Comparison of ENCODE assay signal across 23 cellular contexts in genomic region chr11:125083312-125084056, GRCh38. TPM values are rescaled to one million over a fixed set of nuclear protein-coding genes. Genes with fewer than 3 reads are reported as not detected.
A peak's percentile ranks its signal among the peaks of the same experiment; 100 is the strongest.
DNase-seq lines count a peak whose midpoint lies in the region; ATAC-seq and TF ChIP-seq lines count a peak whose summit lies in the region.
"Had no signal": no experiment of that assay in that cellular context is flagged by ENCODE, and none has a peak within 500 bp of the region (broad histone marks: within the 10 kb centered on the region; RNA-seq: fewer than 3 reads in every experiment).

No MANE protein-coding gene starts in this region.

- 57% methylated on average over 11 of the region's 11 CpGs for WGBS in mammary epithelial cell (ENCODE audit: low coverage, missing lambda C conversion rate)
- 78% methylated on average over 11 of the region's 11 CpGs for WGBS in mesenchymal stem cell

- no peaks in the 10 kb centered on the region for H3K4me1 Mint-ChIP-seq in activated CD8-positive, alpha-beta memory T cell treated with anti-CD3 and anti-CD28 coated beads, Interleukin-2, amount 10 ng/mL, durations not matched to agents 7 days and 5 days
- H3K4me1 Mint-ChIP-seq in type B pancreatic cell (ENCODE audit: unreplicated experiment), result peaks cover 5% of the 10 kb centered on the region
- peaks cover 3% of the 10 kb centered on the region for H3K4me1 Mint-ChIP-seq in activated CD8-positive, alpha-beta T cell treated with anti-CD3 and anti-CD28 coated beads, Interleukin-2, amount 10 ng/mL, durations not matched to agents 7 days and 5 days (ENCODE audit: low read depth)

- H3K23ac ChIP-seq in mesenchymal stem cell (ENCODE audit: low read length in 2 of 2), result no peak overlapping the region

- peaks cover 12% of the 10 kb centered on the region for H3K79me2 ChIP-seq in mammary epithelial cell (ENCODE audit: insufficient read depth, low read length)

- no peak overlapping the region for H3K4me3 Mint-ChIP-seq in activated CD8-positive, alpha-beta memory T cell treated with anti-CD3 and anti-CD28 coated beads, Interleukin-2, amount 10 ng/mL, durations not matched to agents 7 days and 5 days
- H3K4me3 Mint-ChIP-seq in type B pancreatic cell, result no peak overlapping the region
- H3K4me3 Mint-ChIP-seq in activated CD8-positive, alpha-beta T cell treated with anti-CD3 and anti-CD28 coated beads, Interleukin-2, amount 10 ng/mL, durations not matched to agents 7 days and 5 days, result no peak overlapping the region

- intact Hi-C loops in mammary epithelial cell (cut with micrococcal nuclease), result loop anchor here (2.0 kb wide), 1 partner anchor 21 kb away; the partner anchor contains the start of gene SLC37A2

- H3K18ac ChIP-seq in mesenchymal stem cell (ENCODE audit: low read depth in 1 of 2, low read length in 2 of 2), result peak overlapping the region; percentile 87 to 93

- H3K9me3 ChIP-seq in mammary epithelial cell (replicated peaks; ENCODE audit: insufficient read depth, low read length) (no peaks in the 10 kb centered on the region), mesenchymal stem cell (ENCODE audit: control insufficient read depth, low read length) (no peaks in the 10 kb centered on the region)
- H3K9me3 ChIP-seq: BE2C, HAP-1, heart left ventricle, left ventricle myocardium inferior, SK-N-SH had no signal

- H3K27ac Mint-ChIP-seq in activated CD8-positive, alpha-beta memory T cell treated with anti-CD3 and anti-CD28 coated beads, Interleukin-2, amount 10 ng/mL, durations not matched to agents 7 days and 5 days, result no peak overlapping the region
- peak overlapping the region; percentile 77 for H3K27ac Mint-ChIP-seq in type B pancreatic cell
- H3K27ac Mint-ChIP-seq in activated CD8-positive, alpha-beta T cell treated with anti-CD3 and anti-CD28 coated beads, Interleukin-2, amount 10 ng/mL, durations not matched to agents 7 days and 5 days, result no peak overlapping the region

- no peaks in the 10 kb centered on the region for H3K36me3 Mint-ChIP-seq in activated CD8-positive, alpha-beta memory T cell treated with anti-CD3 and anti-CD28 coated beads, Interleukin-2, amount 10 ng/mL, durations not matched to agents 7 days and 5 days
- no peaks in the 10 kb centered on the region for H3K36me3 Mint-ChIP-seq in type B pancreatic cell
- H3K36me3 Mint-ChIP-seq in activated CD8-positive, alpha-beta T cell treated with anti-CD3 and anti-CD28 coated beads, Interleukin-2, amount 10 ng/mL, durations not matched to agents 7 days and 5 days (ENCODE audit: low read depth), result no peaks in the 10 kb centered on the region

- H3K27me3 Mint-ChIP-seq in activated CD8-positive, alpha-beta memory T cell treated with anti-CD3 and anti-CD28 coated beads, Interleukin-2, amount 10 ng/mL, durations not matched to agents 7 days and 5 days, result no peaks in the 10 kb centered on the region
- peaks cover 6% of the 10 kb centered on the region for H3K27me3 Mint-ChIP-seq in type B pancreatic cell
- H3K27me3 Mint-ChIP-seq in activated CD8-positive, alpha-beta T cell treated with anti-CD3 and anti-CD28 coated beads, Interleukin-2, amount 10 ng/mL, durations not matched to agents 7 days and 5 days (ENCODE audit: low read depth), result no peaks in the 10 kb centered on the region

- H3K9ac ChIP-seq in mammary epithelial cell (ENCODE audit: insufficient read depth, low read length) (peak overlapping the region; percentile 33), mesenchymal stem cell (ENCODE audit: low read length) (no peak overlapping the region)
- H3K9ac ChIP-seq: SK-N-SH had no signal

- no peaks in the 10 kb centered on the region for H3K79me1 ChIP-seq in mesenchymal stem cell (replicated peaks; ENCODE audit: low read length, poor library complexity, severe bottlenecking)

- peak; percentile 11 for DNase-seq in activated CD8-positive, alpha-beta memory T cell treated with anti-CD3 and anti-CD28 coated beads, Interleukin-2, amount 10 ng/mL, durations not matched to agents 7 days and 5 days
- no peak for DNase-seq in activated CD8-positive, alpha-beta memory T cell treated with anti-CD3 and anti-CD28 coated beads for 24 hours
- no peak for DNase-seq in mammary epithelial cell
- no peak for DNase-seq in mesenchymal stem cell
- no peak for DNase-seq in type B pancreatic cell (ENCODE audit: extremely low spot score, unreplicated experiment)
- no peak for DNase-seq in activated CD8-positive, alpha-beta T cell treated with anti-CD3 and anti-CD28 coated beads, Interleukin-2, amount 10 ng/mL, durations not matched to agents 7 days and 5 days
- DNase-seq in NCI-H1417 treated with DMSO at 0.1 percent for 48 hours (lab: John Stamatoyannopoulos, UW), result no peak
- DNase-seq: 8988T; activated CD4-positive, alpha-beta T cell treated with anti-CD3 and anti-CD28 coated beads for 4 hours; activated effector memory CD4-positive, alpha-beta T cell treated with Interleukin-2 at 50 U/mL for 16 hours; BE2C; central memory CD4-positive, alpha-beta T cell; heart left ventricle; left ventricle myocardium inferior; NCI-H1436 treated with DMSO at 0.1 percent for 48 hours; NCI-H2171 treated with DMSO at 0.1 percent for 48 hours; NCI-H69; OCI-M1; right cardiac atrium had no signal

- dilution Hi-C loops in mammary epithelial cell (cut with HindIII; ENCODE audit: low sequenced_read_pairs), result no loop called here

- H3K14ac ChIP-seq in mesenchymal stem cell (ENCODE audit: low read length in 2 of 2), result peak overlapping the region in 1 of 2 experiments; percentile 70

- peak overlapping the region; percentile 79 for H2AFZ ChIP-seq in mammary epithelial cell (ENCODE audit: low read depth, low read length)
- H2AFZ ChIP-seq in mesenchymal stem cell (ENCODE audit: low read depth, low read length), result peak overlapping the region; percentile 34

- BruUV-seq in mammary epithelial cell (replicated peaks; lab: Mats Ljungman, UMichigan), result TSS peak; percentile 11

- H2BK15ac ChIP-seq in mesenchymal stem cell (ENCODE audit: low read depth, poor library complexity, severe bottlenecking), result no peak overlapping the region

- CTCF ChIA-PET in activated CD8-positive, alpha-beta memory T cell treated with anti-CD3 and anti-CD28 coated beads, Interleukin-2, amount 10 ng/mL, durations not matched to agents 7 days and 5 days (lab: Charles Lee), result interaction anchor here (1.1 to 1.4 kb wide), 2 partner anchors 58 to 207 kb away, joined by 3 to 5 read pairs; no protein-coding TSS in a partner anchor
- CTCF ChIA-PET in mammary epithelial cell (lab: Charles Lee; ENCODE audit: low non-redundant PET), result interaction anchor here (0.5 to 0.9 kb wide), 2 partner anchors 35 to 112 kb away, joined by 3 to 4 read pairs; no protein-coding TSS in a partner anchor
- CTCF ChIA-PET in activated CD8-positive, alpha-beta T cell treated with anti-CD3 and anti-CD28 coated beads, Interleukin-2, amount 10 ng/mL, durations not matched to agents 7 days and 5 days (lab: Charles Lee), result interaction anchor here (1.0 kb wide), 1 partner anchor 8 kb away, joined by 6 read pairs; no protein-coding TSS in a partner anchor

- peak overlapping the region; percentile 83 for H4K91ac ChIP-seq in mesenchymal stem cell (ENCODE audit: low read length)

- peak overlapping the region; percentile 47 to 81 for H2BK12ac ChIP-seq in mesenchymal stem cell (ENCODE audit: low read length in 2 of 2)

- H3K4me3 ChIP-seq in mammary epithelial cell (replicated peaks in 1 of 3; ENCODE audit: insufficient read depth in 1 of 3, low read depth in 2 of 3, low read length in 3 of 3) (peak overlapping the region in 2 of 3 experiments; percentile 19 to 32), mesenchymal stem cell (ENCODE audit: insufficient read depth in 1 of 2, low read depth in 1 of 2, low read length in 2 of 2) (no peak overlapping the region)
- H3K4me3 ChIP-seq: HAP-1, heart left ventricle, left ventricle myocardium inferior had no signal

- H4K20me1 ChIP-seq in mammary epithelial cell (ENCODE audit: insufficient read depth, low read length), result no peaks in the 10 kb centered on the region

- no peak overlapping the region for H2BK5ac ChIP-seq in mesenchymal stem cell (ENCODE audit: low read depth, low read length, poor library complexity, severe bottlenecking)

- no peak overlapping the region for H2AK5ac ChIP-seq in mesenchymal stem cell (ENCODE audit: low read length, severe bottlenecking)

- no peaks in the 10 kb centered on the region for H3K9me3 Mint-ChIP-seq in activated CD8-positive, alpha-beta memory T cell treated with anti-CD3 and anti-CD28 coated beads, Interleukin-2, amount 10 ng/mL, durations not matched to agents 7 days and 5 days (ENCODE audit: low read depth)
- no peaks in the 10 kb centered on the region for H3K9me3 Mint-ChIP-seq in type B pancreatic cell
- H3K9me3 Mint-ChIP-seq in activated CD8-positive, alpha-beta T cell treated with anti-CD3 and anti-CD28 coated beads, Interleukin-2, amount 10 ng/mL, durations not matched to agents 7 days and 5 days (ENCODE audit: insufficient read depth), result no peaks in the 10 kb centered on the region

- H3K4me2 ChIP-seq in mammary epithelial cell (ENCODE audit: insufficient read depth, low read depth, low read length) (peak overlapping the region; percentile 67), mesenchymal stem cell (ENCODE audit: low read length, poor library complexity, severe bottlenecking) (no peak overlapping the region)
- H3K4me2 ChIP-seq: SK-N-SH had no signal

- peaks cover 23% of the 10 kb centered on the region for H3K4me1 ChIP-seq in mammary epithelial cell (ENCODE audit: insufficient read depth, low read length)
- peaks cover 22% of the 10 kb centered on the region for H3K4me1 ChIP-seq in mesenchymal stem cell (ENCODE audit: control insufficient read depth, insufficient read depth, low read depth, low read length)
- H3K4me1 ChIP-seq: BE2C, HAP-1, heart left ventricle, left ventricle myocardium inferior had no signal

- in situ Hi-C loops in mammary epithelial cell (cut with MboI; ENCODE audit: low sequenced_read_pairs in 2 of 2), result no loop called here

- H3K27me3 ChIP-seq in mammary epithelial cell (ENCODE audit: insufficient read depth, low read length), result no peaks in the 10 kb centered on the region
- H3K27me3 ChIP-seq in mesenchymal stem cell (ENCODE audit: control insufficient read depth in 1 of 2, insufficient read depth in 1 of 2, low read length in 2 of 2), result no peaks in the 10 kb centered on the region
- H3K27me3 ChIP-seq: BE2C had no signal

- peak overlapping the region; percentile 51 for H2BK120ac ChIP-seq in mesenchymal stem cell (ENCODE audit: low read depth, low read length)

- peak overlapping the region; percentile 87 for H3K27ac ChIP-seq in mammary epithelial cell (ENCODE audit: insufficient read depth, low read depth, low read length)
- H3K27ac ChIP-seq in mesenchymal stem cell (ENCODE audit: low read length, poor library complexity, severe bottlenecking), result peak overlapping the region; percentile 1
- H3K27ac ChIP-seq: heart left ventricle, left ventricle myocardium inferior had no signal

- peak overlapping the region; percentile 88 for H4K8ac ChIP-seq in mesenchymal stem cell (ENCODE audit: low read length)

- H3K4ac ChIP-seq in mesenchymal stem cell (ENCODE audit: low read depth in 1 of 2, low read length in 2 of 2), result peak overlapping the region; percentile 10 to 69

- POLR2A ChIA-PET in activated CD8-positive, alpha-beta T cell treated with anti-CD3 and anti-CD28 coated beads, Interleukin-2, amount 10 ng/mL, durations not matched to agents 7 days and 5 days (lab: Charles Lee), result interaction anchor here (0.9 kb wide), 1 partner anchor 20 kb away, joined by 3 read pairs; the partner anchor contains the start of gene SLC37A2

- peaks cover 15% of the 10 kb centered on the region for H3K36me3 ChIP-seq in mammary epithelial cell (ENCODE audit: insufficient read depth, low read length)
- H3K36me3 ChIP-seq in mesenchymal stem cell (ENCODE audit: control insufficient read depth in 1 of 2, insufficient read depth in 2 of 2, low read depth in 1 of 2, low read length in 2 of 2), result no peaks in the 10 kb centered on the region
- H3K36me3 ChIP-seq: BE2C, HAP-1, left ventricle myocardium inferior had no signal

- no peak for ATAC-seq in activated CD8-positive, alpha-beta memory T cell treated with anti-CD3 and anti-CD28 coated beads, Interleukin-2, amount 10 ng/mL, durations not matched to agents 7 days and 5 days
- ATAC-seq in activated CD8-positive, alpha-beta T cell treated with anti-CD3 and anti-CD28 coated beads, Interleukin-2, amount 10 ng/mL, durations not matched to agents 7 days and 5 days, result no peak
- ATAC-seq in GM19351 (IDR thresholded peaks at IDR 0.05; ENCODE audit: unreplicated experiment), result no peak
- ATAC-seq: right cardiac atrium had no signal

- TF ChIP-seq CTCF in mammary epithelial cell (conservative IDR thresholded peaks at IDR 0.05 in 1 of 2, IDR thresholded peaks at IDR 0.05 in 1 of 2; ENCODE audit: extremely low read depth in 1 of 2, insufficient read depth in 1 of 2, low read depth in 1 of 2, low read length in 2 of 2) (no peak), type B pancreatic cell (conservative IDR thresholded peaks at IDR 0.05) (no peak)

RNA-seq across cellular contexts. Expression of gene SLC37A2, which starts 20.4 kb away (rescaled TPM):
- total RNA-seq in activated CD8-positive, alpha-beta memory T cell treated with anti-CD3 and anti-CD28 coated beads, Interleukin-2, amount 10 ng/mL, durations not matched to agents 7 days and 5 days, result 1 to 10 TPM in 1 of 2 experiments, under 1 TPM in 1; 0.91 to 1.1 TPM
- total RNA-seq in mammary epithelial cell (10 to 100 TPM; 34.8 to 85.5 TPM), type B pancreatic cell (ENCODE audit: low replicate concordance) (1.3 TPM in 2 replicates)
- 80.3 TPM for polyA plus RNA-seq in mammary epithelial cell
- polyA minus RNA-seq in mammary epithelial cell, result 76.7 TPM
- 1.3 TPM for polyA plus RNA-seq in mesenchymal stem cell (2013, experiment 1 of 2)
- polyA plus RNA-seq in mesenchymal stem cell (2013, experiment 2 of 2), result 1.7 TPM
- total RNA-seq in activated CD8-positive, alpha-beta T cell treated with anti-CD3 and anti-CD28 coated beads, Interleukin-2, amount 10 ng/mL, durations not matched to agents 7 days and 5 days, result under 1 TPM; 0.61 to 0.68 TPM
- total RNA-seq: G401 had no signal

RNA-seq across cellular contexts. Expression of gene TMEM218, which starts 27.9 kb away (rescaled TPM):
- 10 to 100 TPM; 14.1 to 16.1 TPM for total RNA-seq in activated CD8-positive, alpha-beta memory T cell treated with anti-CD3 and anti-CD28 coated beads, Interleukin-2, amount 10 ng/mL, durations not matched to agents 7 days and 5 days
- total RNA-seq in mammary epithelial cell (10 to 100 TPM; 15.0 to 17.5 TPM), type B pancreatic cell (ENCODE audit: low replicate concordance) (17.2 and 33.2 TPM in 2 replicates)
- 25.6 TPM for polyA plus RNA-seq in mammary epithelial cell
- 0.31 TPM for polyA minus RNA-seq in mammary epithelial cell
- polyA plus RNA-seq in mesenchymal stem cell (2013, experiment 1 of 2), result 19.4 TPM
- polyA plus RNA-seq in mesenchymal stem cell (2013, experiment 2 of 2), result 18.8 TPM
- total RNA-seq in activated CD8-positive, alpha-beta T cell treated with anti-CD3 and anti-CD28 coated beads, Interleukin-2, amount 10 ng/mL, durations not matched to agents 7 days and 5 days, result 10 to 100 TPM; 14.9 to 17.4 TPM

Comparison
In these comparisons a context has a peak if more than half of its experiments do, and no peak if none do; other contexts are left out.
1. H3K4me3 ChIP-seq: peak in mammary epithelial cell (2 of 3); none in mesenchymal stem cell (0 of 2).
2. RNA of gene SLC37A2, which starts 20.4 kb away (total RNA-seq): 34.8 to 85.5 TPM in mammary epithelial cell; 1.3 TPM in type B pancreatic cell, 0.91 to 1.1 TPM in activated CD8-positive, alpha-beta memory T cell treated with anti-CD3 and anti-CD28 coated beads, Interleukin-2, amount 10 ng/mL, durations not matched to agents 7 days and 5 days and 0.61 to 0.68 TPM in activated CD8-positive, alpha-beta T cell treated with anti-CD3 and anti-CD28 coated beads, Interleukin-2, amount 10 ng/mL, durations not matched to agents 7 days and 5 days; every median in the first group is over 10 times any median in the second.